Comparison of ENCODE assay signal across 13 cellular contexts in genomic region chr6:70110128-70111022, GRCh38.
DNase-seq lines count a peak whose midpoint lies in the region; ATAC-seq lines count a peak whose summit lies in the region.
"Had no signal": no experiment of that assay in that cellular context is flagged by ENCODE, and none has a peak within 500 bp of the region (broad histone marks: within the 10 kb centered on the region; RNA-seq: fewer than 3 reads in every experiment).

No MANE protein-coding gene starts in this region.

- peak; percentile 42 to 76 for DNase-seq in NCI-H524 (lab: John Stamatoyannopoulos, UW)
- peak; percentile 79 for DNase-seq in left kidney (ENCODE audit: low read depth, low spot score)
- no peak for DNase-seq in activated effector memory CD4-positive, alpha-beta T cell treated with anti-CD3 and anti-CD28 coated beads, Interleukin-2, amount 50 U/mL, for 16 hours
- DNase-seq in activated naive CD4-positive, alpha-beta T cell treated with anti-CD3 and anti-CD28 coated beads, Interleukin-2, amount 50 U/mL, for 16 hours = no peak
- no peak for DNase-seq in occipital lobe (lab: John Stamatoyannopoulos, UW)
- no peak for DNase-seq in activated T-cell treated with anti-CD3 and anti-CD28 coated beads, Interleukin-2, amount 50 U/mL, for 1 hour
- DNase-seq: activated CD8-positive, alpha-beta memory T cell treated with anti-CD3 and anti-CD28 coated beads for 24 hours; activated naive CD4-positive, alpha-beta T cell; caudate nucleus; heart right ventricle; left lung had no signal

- peak; percentile 38 for ATAC-seq in GM18858 (IDR thresholded peaks at IDR 0.05; ENCODE audit: unreplicated experiment)
- ATAC-seq in HG02870 (IDR thresholded peaks at IDR 0.05; ENCODE audit: unreplicated experiment) = peak; percentile 66
- ATAC-seq: heart right ventricle, left lung had no signal

Comparison
In these comparisons a context has a peak if more than half of its experiments do, and no peak if none do; other contexts are left out.
1. DNase-seq: peak in NCI-H524 (2 of 2) and left kidney (single experiment); none in activated effector memory CD4-positive, alpha-beta T cell treated with anti-CD3 and anti-CD28 coated beads, Interleukin-2, amount 50 U/mL, for 16 hours (single experiment), activated naive CD4-positive, alpha-beta T cell treated with anti-CD3 and anti-CD28 coated beads, Interleukin-2, amount 50 U/mL, for 16 hours (single experiment), occipital lobe (single experiment) and activated T-cell treated with anti-CD3 and anti-CD28 coated beads, Interleukin-2, amount 50 U/mL, for 1 hour (single experiment).